In genomic region chr16:88248761-88249160, GRCh38 we compare ENCODE assay signal across 8 cellular contexts.
A peak's percentile ranks its signal among the peaks of the same experiment; 100 is the strongest.
DNase-seq lines count a peak whose midpoint lies in the region; ATAC-seq and TF ChIP-seq lines count a peak whose summit lies in the region.
"Not testable (repeated sequence)": the region's sequence is repeated elsewhere in the genome, so short reads cannot be mapped to it uniquely, and the experiment has no call there.

No MANE protein-coding gene starts in this region.

- intact Hi-C loops in IMR-90 (cut with micrococcal nuclease) = loop anchor here (5.0 to 10.0 kb wide), 3 partner anchors 56 to 136 kb away; partner anchors contain the start of gene ZNF469

- in situ Hi-C loops in IMR-90 (cut with MboI; ENCODE audit: low sequenced_read_pairs) = loop anchor here (10.0 kb wide), 1 partner anchor 56 kb away; no protein-coding TSS in a partner anchor

- CTCF ChIA-PET in IMR-90 (lab: Yijun Ruan, JAX) = not testable (repeated sequence)

- not testable (repeated sequence) for TF ChIP-seq CTCF in IMR-90 (conservative IDR thresholded peaks at IDR 0.05; ENCODE audit: low read depth, low read length); Peyer's patch (IDR thresholded peaks at IDR 0.05); coronary artery (IDR thresholded peaks at IDR 0.05); nephron progenitor cell (IDR thresholded peaks at IDR 0.05); suprapubic skin (IDR thresholded peaks at IDR 0.05)

- H3K9me3 ChIP-seq in IMR-90 (ENCODE audit: control insufficient read depth, insufficient read depth, low read length); Peyer's patch; suprapubic skin: not testable (repeated sequence)

- peaks cover 16% of the 10 kb centered on the region for H3K9me1 ChIP-seq in IMR-90 (ENCODE audit: insufficient read depth, low read length)

- POLR2A ChIA-PET in IMR-90 (lab: Charles Lee; ENCODE audit: unreplicated experiment) = not testable (repeated sequence)

- not testable (repeated sequence) for H3K23ac ChIP-seq in IMR-90 (ENCODE audit: low read depth, low read length)

- DNase-seq in IMR-90; nephron progenitor cell; stimulated activated effector memory CD8-positive, alpha-beta T cell treated with anti-CD3 and anti-CD28 coated beads, Interleukin-12 subunit alpha, Interleukin-12 subunit beta, amount 100 ng/mL, for 72 hours (ENCODE audit: low spot score in 2 of 2); stimulated activated naive CD8-positive, alpha-beta T cell treated with anti-CD3 and anti-CD28 coated beads, Interleukin-15, Interleukin-2, amounts not matched to agents 100 U/mL and 50 U/mL, for 24 hours: not testable (repeated sequence)
- DNase-seq in Peyer's patch (peak in 2 of 3 donors; percentile 3 to 28), coronary artery (ENCODE audit: low spot score) (peak; percentile 41), mesenteric fat pad (ENCODE audit: low spot score) (peak; percentile 68), suprapubic skin (ENCODE audit: low spot score in 2 of 2) (peak; percentile 28 to 35)

- not testable (repeated sequence) for H3K4me2 ChIP-seq in IMR-90 (ENCODE audit: low read depth, low read length)

- peak overlapping the region; percentile 74 for H2BK120ac ChIP-seq in IMR-90 (ENCODE audit: low read depth, low read length)

- H3K27me3 Mint-ChIP-seq in nephron progenitor cell (ENCODE audit: low read depth, poor library complexity) = peaks cover 26% of the 10 kb centered on the region

- not testable (repeated sequence) for BruUV-seq in IMR-90 (replicated peaks; lab: Mats Ljungman, UMichigan)

- 0 out of 2 replicates have a peak overlapping the region, but pooled peaks have one; percentile 22 for H3K27ac ChIP-seq in IMR-90 (ENCODE audit: insufficient read depth, low read length)
- H3K27ac ChIP-seq in Peyer's patch, coronary artery, suprapubic skin: not testable (repeated sequence)

- TF ChIP-seq EP300 in suprapubic skin (IDR thresholded peaks at IDR 0.05) = not testable (repeated sequence)

- H2AFZ ChIP-seq in IMR-90 (replicated peaks; ENCODE audit: low read length, poor library complexity) = not testable (repeated sequence)

- not testable (repeated sequence) for H4K20me1 ChIP-seq in IMR-90 (ENCODE audit: insufficient read depth, low read length)

- H3K9me3 Mint-ChIP-seq in nephron progenitor cell = peaks cover 16% of the 10 kb centered on the region
- not testable (repeated sequence) for H3K9me3 Mint-ChIP-seq in stimulated activated effector memory CD8-positive, alpha-beta T cell treated with anti-CD3 and anti-CD28 coated beads, Interleukin-12 subunit alpha, Interleukin-12 subunit beta, amount 100 ng/mL, for 72 hours

- not testable (repeated sequence) for TF ChIP-seq RAD21 in IMR-90 (IDR thresholded peaks at IDR 0.05; ENCODE audit: low read length)

- H2AK5ac ChIP-seq in IMR-90 (ENCODE audit: low read depth, low read length) = peak overlapping the region; percentile 88

- not testable (repeated sequence) for H3K14ac ChIP-seq in IMR-90 (replicated peaks; ENCODE audit: low read depth, low read length)

- dilution Hi-C loops in IMR-90 (cut with HindIII; ENCODE audit: low sequenced_read_pairs, unreplicated experiment) = not testable (repeated sequence)

- H4K8ac ChIP-seq in IMR-90 (ENCODE audit: low read depth in 2 of 2, low read length in 2 of 2) = not testable (repeated sequence)

- H4K91ac ChIP-seq in IMR-90 (ENCODE audit: insufficient read depth, low read depth, low read length) = peak overlapping the region; percentile 41; the same call in 1 of the 2 replicates

- not testable (repeated sequence) for H3K4me3 Mint-ChIP-seq in nephron progenitor cell; stimulated activated effector memory CD8-positive, alpha-beta T cell treated with anti-CD3 and anti-CD28 coated beads, Interleukin-12 subunit alpha, Interleukin-12 subunit beta, amount 100 ng/mL, for 72 hours

- not testable (repeated sequence) for H2BK5ac ChIP-seq in IMR-90 (ENCODE audit: low read depth, low read length, poor library complexity, severe bottlenecking)

- WGBS in IMR-90 (ENCODE audit: extremely low coverage in 2 of 2, insufficient read length in 1 of 2), 2 experiments = 96% methylated on average over 5 of the region's 9 CpGs; no CpG with 5 or more reads in 1 of the 2 experiments
- 81% methylated on average over 9 of the region's 9 CpGs for WGBS in suprapubic skin

- not testable (repeated sequence) for H3K9ac ChIP-seq in IMR-90 (ENCODE audit: low read depth, low read length)

- not testable (repeated sequence) for H3K27me3 ChIP-seq in IMR-90 (ENCODE audit: control insufficient read depth, insufficient read depth, low read length); Peyer's patch; suprapubic skin

- H3K4me1 Mint-ChIP-seq in nephron progenitor cell; stimulated activated effector memory CD8-positive, alpha-beta T cell treated with anti-CD3 and anti-CD28 coated beads, Interleukin-12 subunit alpha, Interleukin-12 subunit beta, amount 100 ng/mL, for 72 hours: not testable (repeated sequence)

- ATAC-seq in IMR-90 (ENCODE audit: low read depth) = not testable (repeated sequence)
- ATAC-seq in stimulated activated effector memory CD8-positive, alpha-beta T cell treated with anti-CD3 and anti-CD28 coated beads, Interleukin-12 subunit alpha, Interleukin-12 subunit beta, amount 100 ng/mL, for 72 hours = peak; percentile 27
- ATAC-seq in stimulated activated naive CD8-positive, alpha-beta T cell treated with anti-CD3 and anti-CD28 coated beads, Interleukin-15, Interleukin-2, amounts not matched to agents 100 U/mL and 50 U/mL, for 24 hours = peak; percentile 36

- H3K56ac ChIP-seq in IMR-90 (ENCODE audit: extremely low read depth, insufficient read depth, low read length) = not testable (repeated sequence)

- peaks cover 14% of the 10 kb centered on the region for H3K4me1 ChIP-seq in IMR-90 (ENCODE audit: control insufficient read depth, insufficient read depth, low read length)
- H3K4me1 ChIP-seq in Peyer's patch, suprapubic skin: not testable (repeated sequence)

- H2BK20ac ChIP-seq in IMR-90 (ENCODE audit: low read depth, low read length) = peak overlapping the region; percentile 34; the same call in 1 of the 2 replicates

- not testable (repeated sequence) for H4K5ac ChIP-seq in IMR-90 (ENCODE audit: low read depth, low read length)

- TF ChIP-seq POLR2A in IMR-90 (IDR thresholded peaks at IDR 0.05; ENCODE audit: low read depth, low read length); Peyer's patch (IDR thresholded peaks at IDR 0.05); suprapubic skin (IDR thresholded peaks at IDR 0.05): not testable (repeated sequence)

- H3K18ac ChIP-seq in IMR-90 (ENCODE audit: low read depth, low read length) = peak overlapping the region; percentile 24; the same call in 1 of the 2 replicates

- H2AK9ac ChIP-seq in IMR-90 (replicated peaks; ENCODE audit: low read depth, low read length, poor library complexity) = not testable (repeated sequence)

- H2BK15ac ChIP-seq in IMR-90 (ENCODE audit: low read depth, low read length) = not testable (repeated sequence)

- H3K36me3 Mint-ChIP-seq in nephron progenitor cell (ENCODE audit: low read depth); stimulated activated effector memory CD8-positive, alpha-beta T cell treated with anti-CD3 and anti-CD28 coated beads, Interleukin-12 subunit alpha, Interleukin-12 subunit beta, amount 100 ng/mL, for 72 hours: not testable (repeated sequence)

- H3K36me3 ChIP-seq in IMR-90 (ENCODE audit: control insufficient read depth, insufficient read depth, low read length); Peyer's patch; suprapubic skin: not testable (repeated sequence)

- H3K4ac ChIP-seq in IMR-90 (ENCODE audit: low read depth, low read length) = peak overlapping the region; percentile 79

- H3K4me3 ChIP-seq in IMR-90 (ENCODE audit: insufficient read depth, low read depth, low read length); Peyer's patch; coronary artery; suprapubic skin: not testable (repeated sequence)

- peak overlapping the region; percentile 46 for H3K27ac Mint-ChIP-seq in nephron progenitor cell
- not testable (repeated sequence) for H3K27ac Mint-ChIP-seq in stimulated activated effector memory CD8-positive, alpha-beta T cell treated with anti-CD3 and anti-CD28 coated beads, Interleukin-12 subunit alpha, Interleukin-12 subunit beta, amount 100 ng/mL, for 72 hours

- H3K79me1 ChIP-seq in IMR-90 (ENCODE audit: low read depth in 1 of 2, low read length in 2 of 2) = peaks cover 3 to 17% of the 10 kb centered on the region in 2 experiments
